ENCODE assay signal across 1 cellular context in genomic region chr4:24328711-24329110, GRCh38.
TF ChIP-seq lines count a peak whose summit lies in the region.

No MANE protein-coding gene starts in this region.

TF ChIP-seq in HepG2, 621 proteins besides CTCF, POLR2A, EP300 and RAD21 (continued from another document):
- TF ChIP-seq ZFP91 (CRISPR knock-in tag; IDR thresholded peaks at IDR 0.05; ENCODE audit: borderline replicate concordance) (no peak), ZNF589 (CRISPR knock-in tag; conservative IDR thresholded peaks at IDR 0.05) (no peak), ZNF367 (CRISPR knock-in tag; IDR thresholded peaks at IDR 0.05; ENCODE audit: borderline replicate concordance) (no peak), GABPB1 (CRISPR knock-in tag; IDR thresholded peaks at IDR 0.05) (no peak), ZBTB38 (CRISPR knock-in tag; IDR thresholded peaks at IDR 0.05) (no peak), ZNF292 (CRISPR knock-in tag; IDR thresholded peaks at IDR 0.05; ENCODE audit: borderline replicate concordance, low read depth) (no peak), ATF1 (CRISPR knock-in tag; IDR thresholded peaks at IDR 0.05) (no peak), ZNF609 (CRISPR knock-in tag; IDR thresholded peaks at IDR 0.05; ENCODE audit: borderline replicate concordance) (no peak), ZNF776 (CRISPR knock-in tag; IDR thresholded peaks at IDR 0.05) (no peak), MTF2 (CRISPR knock-in tag; IDR thresholded peaks at IDR 0.05; ENCODE audit: borderline replicate concordance) (no peak), ZNF800 (CRISPR knock-in tag; IDR thresholded peaks at IDR 0.05) (no peak), MNT (IDR thresholded peaks at IDR 0.05) (no peak), ZNF446 (CRISPR knock-in tag; IDR thresholded peaks at IDR 0.05) (no peak), AHR (CRISPR knock-in tag; IDR thresholded peaks at IDR 0.05) (no peak), SATB2 (CRISPR knock-in tag; IDR thresholded peaks at IDR 0.05) (no peak), ZFYVE20 (CRISPR knock-in tag; IDR thresholded peaks at IDR 0.05; ENCODE audit: borderline replicate concordance, low read depth) (no peak), RCOR2 (CRISPR knock-in tag; IDR thresholded peaks at IDR 0.05) (no peak), MAFK (conservative IDR thresholded peaks at IDR 0.05 in 1 of 2, IDR thresholded peaks at IDR 0.05 in 1 of 2; ENCODE audit: low read length in 2 of 2) (no peak)
